Comparison of ENCODE assay signal across 20 cellular contexts in genomic region chr17:81011951-81012350, GRCh38. TPM values are rescaled to one million over a fixed set of nuclear protein-coding genes. Genes with fewer than 3 reads are reported as not detected.
A peak's percentile ranks its signal among the peaks of the same experiment; 100 is the strongest.
DNase-seq lines count a peak whose midpoint lies in the region; ATAC-seq, FAIRE-seq and TF ChIP-seq lines count a peak whose summit lies in the region.
"Had no signal": no experiment of that assay in that cellular context is flagged by ENCODE, and none has a peak within 500 bp of the region (broad histone marks: within the 10 kb centered on the region; RNA-seq: fewer than 3 reads in every experiment).

No MANE protein-coding gene starts in this region.

- H2AFZ ChIP-seq in HepG2 (ENCODE audit: low read length) (no peak overlapping the region), astrocyte (ENCODE audit: low read depth, low read length) (no peak overlapping the region)

- H3K4me3 ChIP-seq in HepG2 (replicated peaks in 1 of 3; ENCODE audit: insufficient read depth in 1 of 3, low read depth in 2 of 3, low read length in 3 of 3) (no peak overlapping the region), right lobe of liver (no peak overlapping the region), astrocyte (ENCODE audit: insufficient read depth, low read depth, low read length) (no peak overlapping the region)
- H3K4me3 ChIP-seq: SJSA1 had no signal

- H3K36me3 ChIP-seq in HepG2 (replicated peaks in 1 of 2; ENCODE audit: control insufficient read depth in 1 of 2, insufficient read depth in 2 of 2, low read length in 2 of 2) (no peaks in the 10 kb centered on the region), right lobe of liver (no peaks in the 10 kb centered on the region), astrocyte (ENCODE audit: insufficient read depth, low read length) (no peaks in the 10 kb centered on the region)
- H3K36me3 ChIP-seq: SJSA1 had no signal

- POLR2A ChIA-PET in HepG2 (lab: Yijun Ruan, JAX): interaction anchor here (1.3 kb wide), 1 partner anchor 12 kb away, joined by 5 read pairs; no protein-coding TSS in a partner anchor

- no peak for TF ChIP-seq EP300 in HepG2 (IDR thresholded peaks at IDR 0.05; ENCODE audit: low read depth in 2 of 2, low read length in 2 of 2)
- TF ChIP-seq EP300 in HepG2 (CRISPR knock-in tag; IDR thresholded peaks at IDR 0.05; ENCODE audit: borderline replicate concordance): no peak

- H3K27me3 Mint-ChIP-seq in astrocyte (ENCODE audit: low read depth, unreplicated experiment) (peaks cover 9% of the 10 kb centered on the region), glutamatergic neuron (ENCODE audit: unreplicated experiment) (peaks cover under 1% of the 10 kb centered on the region), type B pancreatic cell (peaks cover 13% of the 10 kb centered on the region)
- no peaks in the 10 kb centered on the region for H3K27me3 Mint-ChIP-seq in activated T-cell treated with anti-CD3 and anti-CD28 coated beads, Interleukin-2, amount 50 U/mL, for 72 hours (ENCODE audit: low read depth)
- H3K27me3 Mint-ChIP-seq in stimulated activated memory B cell treated with anti-CD40 and anti-IgM and Interleukin-4, amounts not matched to agents 10 μg/mL and 1 μg/mL and 100 μg/mL, for 72 hours: peaks cover 2% of the 10 kb centered on the region

- in situ Hi-C loops in HepG2 (cut with HindIII; ENCODE audit: extremely low pct_ligation_motif_present, low pct_unique_long_range_greater_than_20kb): no loop called here

- FAIRE-seq in HepG2 (lab: Jason Lieb, UNC) (no peak), astrocyte (lab: Jason Lieb, UNC) (no peak)
- FAIRE-seq: H54 had no signal

- H3K27me3 ChIP-seq in HepG2 (ENCODE audit: control insufficient read depth in 1 of 2, insufficient read depth in 2 of 2, low read length in 2 of 2) (peaks cover 2 to 40% of the 10 kb centered on the region in 2 experiments; a peak in 4 of 5 replicates), right lobe of liver (no peaks in the 10 kb centered on the region), astrocyte (ENCODE audit: insufficient read depth, low read length) (peaks cover 5% of the 10 kb centered on the region)

- H4K20me1 ChIP-seq in HepG2 (ENCODE audit: insufficient read depth, low read length) (no peaks in the 10 kb centered on the region), astrocyte (ENCODE audit: insufficient read depth, low read length) (no peaks in the 10 kb centered on the region)

- TF ChIP-seq CTCF in HepG2 (CRISPR knock-in tag; IDR thresholded peaks at IDR 0.05) (no peak), right lobe of liver (IDR thresholded peaks at IDR 0.05) (no peak), astrocyte (IDR thresholded peaks at IDR 0.05; ENCODE audit: insufficient read depth, low read depth, low read length) (no peak), glutamatergic neuron (IDR thresholded peaks at IDR 0.05; ENCODE audit: partially characterized antibody, unreplicated experiment) (no peak), type B pancreatic cell (conservative IDR thresholded peaks at IDR 0.05) (no peak)

- ATAC-seq in HepG2 (no peak), right lobe of liver (no peak)
- no peak for ATAC-seq in activated T-cell treated with anti-CD3 and anti-CD28 coated beads, Interleukin-2, amount 50 U/mL, for 72 hours (replicated peaks in 1 of 2)
- ATAC-seq in stimulated activated memory B cell treated with anti-CD40 and anti-IgM and Interleukin-4, amounts not matched to agents 10 μg/mL and 1 μg/mL and 100 μg/mL, for 72 hours: no peak
- ATAC-seq: Right ventricle myocardium inferior had no signal

- no peak overlapping the region for H3K4me3 Mint-ChIP-seq in astrocyte (ENCODE audit: unreplicated experiment)
- H3K4me3 Mint-ChIP-seq in glutamatergic neuron (ENCODE audit: unreplicated experiment): no peak overlapping the region
- no peak overlapping the region for H3K4me3 Mint-ChIP-seq in type B pancreatic cell
- no peak overlapping the region for H3K4me3 Mint-ChIP-seq in activated T-cell treated with anti-CD3 and anti-CD28 coated beads, Interleukin-2, amount 50 U/mL, for 72 hours
- H3K4me3 Mint-ChIP-seq in stimulated activated memory B cell treated with anti-CD40 and anti-IgM and Interleukin-4, amounts not matched to agents 10 μg/mL and 1 μg/mL and 100 μg/mL, for 72 hours: no peak overlapping the region

- 24% methylated on average over 3 of the region's 3 CpGs for WGBS in HepG2 (ENCODE audit: low lambda C conversion rate)
- 94% methylated on average over 2 of the region's 3 CpGs for WGBS in right lobe of liver (ENCODE audit: insufficient coverage, low coverage, low lambda C conversion rate, missing lambda C conversion rate)

- H3K9ac ChIP-seq in HepG2 (ENCODE audit: insufficient read depth, low read depth, low read length): no peak overlapping the region
- H3K9ac ChIP-seq in astrocyte (ENCODE audit: low read length): no peak overlapping the region

- H3K79me2 ChIP-seq in HepG2 (ENCODE audit: insufficient read depth, low read length): no peaks in the 10 kb centered on the region
- H3K79me2 ChIP-seq in astrocyte (ENCODE audit: insufficient read depth, low read length): no peaks in the 10 kb centered on the region

- TF ChIP-seq POLR2A in HepG2 (IDR thresholded peaks at IDR 0.05; ENCODE audit: insufficient read depth in 1 of 2, low read depth in 2 of 2, low read length in 2 of 2) (no peak), right lobe of liver (IDR thresholded peaks at IDR 0.05) (no peak)

- H3K4me1 Mint-ChIP-seq in astrocyte (ENCODE audit: low read depth, unreplicated experiment) (peaks cover 2% of the 10 kb centered on the region), glutamatergic neuron (ENCODE audit: low read depth, unreplicated experiment) (peaks cover 6% of the 10 kb centered on the region), type B pancreatic cell (ENCODE audit: unreplicated experiment) (peaks cover 6% of the 10 kb centered on the region)
- no peaks in the 10 kb centered on the region for H3K4me1 Mint-ChIP-seq in activated T-cell treated with anti-CD3 and anti-CD28 coated beads, Interleukin-2, amount 50 U/mL, for 72 hours (ENCODE audit: low read depth)
- no peaks in the 10 kb centered on the region for H3K4me1 Mint-ChIP-seq in stimulated activated memory B cell treated with anti-CD40 and anti-IgM and Interleukin-4, amounts not matched to agents 10 μg/mL and 1 μg/mL and 100 μg/mL, for 72 hours

- TF ChIP-seq RAD21 in HepG2 (CRISPR knock-in tag; IDR thresholded peaks at IDR 0.05): no peak

- BruUV-seq in HepG2 (replicated peaks; lab: Mats Ljungman, UMichigan): no TSS peak

- no peak overlapping the region for H3K27ac ChIP-seq in HepG2 (ENCODE audit: extremely low read length, insufficient read depth, low read length)
- H3K27ac ChIP-seq in right lobe of liver: no peak overlapping the region
- H3K27ac ChIP-seq in astrocyte (ENCODE audit: low read depth, low read length): no peak overlapping the region
- H3K27ac ChIP-seq: C4-2B, SJSA1 had no signal

- H3K9me3 Mint-ChIP-seq in astrocyte (ENCODE audit: unreplicated experiment) (peaks cover 21% of the 10 kb centered on the region), glutamatergic neuron (ENCODE audit: unreplicated experiment) (peaks cover 9% of the 10 kb centered on the region), type B pancreatic cell (peaks cover 4% of the 10 kb centered on the region)
- H3K9me3 Mint-ChIP-seq in activated T-cell treated with anti-CD3 and anti-CD28 coated beads, Interleukin-2, amount 50 U/mL, for 72 hours: peaks cover 7 to 10% of the 10 kb centered on the region in 2 donors
- peaks cover 12% of the 10 kb centered on the region for H3K9me3 Mint-ChIP-seq in stimulated activated memory B cell treated with anti-CD40 and anti-IgM and Interleukin-4, amounts not matched to agents 10 μg/mL and 1 μg/mL and 100 μg/mL, for 72 hours

- peaks cover 9% of the 10 kb centered on the region for H3K36me3 Mint-ChIP-seq in astrocyte (ENCODE audit: low read depth, unreplicated experiment)
- peaks cover 11% of the 10 kb centered on the region for H3K36me3 Mint-ChIP-seq in glutamatergic neuron (ENCODE audit: unreplicated experiment)
- H3K36me3 Mint-ChIP-seq in type B pancreatic cell: peaks cover 18% of the 10 kb centered on the region
- H3K36me3 Mint-ChIP-seq in activated T-cell treated with anti-CD3 and anti-CD28 coated beads, Interleukin-2, amount 50 U/mL, for 72 hours (ENCODE audit: insufficient read depth in 2 of 2): peaks cover 10 to 16% of the 10 kb centered on the region in 2 donors
- H3K36me3 Mint-ChIP-seq in stimulated activated memory B cell treated with anti-CD40 and anti-IgM and Interleukin-4, amounts not matched to agents 10 μg/mL and 1 μg/mL and 100 μg/mL, for 72 hours: peaks cover 6% of the 10 kb centered on the region

- H3K4me2 ChIP-seq in HepG2 (ENCODE audit: low read depth, low read length): no peak overlapping the region
- H3K4me2 ChIP-seq in astrocyte (ENCODE audit: low read length): no peak overlapping the region

- DNase-seq in HepG2 (ENCODE audit: low spot score) (peak; percentile 46), right lobe of liver (no peak), astrocyte (ENCODE audit: low read depth) (peak; percentile 23), glutamatergic neuron (no peak), type B pancreatic cell (ENCODE audit: extremely low spot score, unreplicated experiment) (no peak)
- no peak for DNase-seq in stimulated activated CD4-positive, alpha-beta T cell treated with anti-CD3 and anti-CD28 coated beads, Interleukin-1b, Interleukin-23, amount 100 ng/mL, for 48 hours
- DNase-seq in activated T-cell treated with anti-CD3 and anti-CD28 coated beads, Interleukin-2, amount 50 U/mL, for 72 hours: no peak
- DNase-seq: DMS79, KG1, NCI-H1092 treated with DMSO at 0.1 percent for 48 hours, NCI-H1436 treated with DMSO at 0.1 percent for 48 hours, NCI-H1930, NCI-H2227 treated with DMSO at 0.1 percent for 48 hours, NCI-H524, NCI-H774 had no signal

- H3K9me3 ChIP-seq in HepG2 (ENCODE audit: low read length): peaks cover 9% of the 10 kb centered on the region
- no peaks in the 10 kb centered on the region for H3K9me3 ChIP-seq in right lobe of liver
- no peaks in the 10 kb centered on the region for H3K9me3 ChIP-seq in astrocyte (ENCODE audit: insufficient read depth, low read depth, low read length)

- H3K4me1 ChIP-seq in HepG2 (ENCODE audit: insufficient read depth, low read length) (peaks cover 28% of the 10 kb centered on the region), right lobe of liver (peaks cover 0 to 5% (median 0%) of the 10 kb centered on the region in 4 donors), astrocyte (ENCODE audit: insufficient read depth, low read length) (peaks cover 5% of the 10 kb centered on the region)

- CTCF ChIA-PET in HepG2 (lab: Yijun Ruan, JAX; ENCODE audit: low intra/inter-chr PET ratio, low total read pairs): no interaction called here

- H3K27ac Mint-ChIP-seq in astrocyte (ENCODE audit: unreplicated experiment): no peak overlapping the region
- H3K27ac Mint-ChIP-seq in glutamatergic neuron (ENCODE audit: unreplicated experiment): peak overlapping the region; percentile 8
- H3K27ac Mint-ChIP-seq in type B pancreatic cell: peak overlapping the region; percentile 14
- H3K27ac Mint-ChIP-seq in activated T-cell treated with anti-CD3 and anti-CD28 coated beads, Interleukin-2, amount 50 U/mL, for 72 hours: no peak overlapping the region
- H3K27ac Mint-ChIP-seq in stimulated activated memory B cell treated with anti-CD40 and anti-IgM and Interleukin-4, amounts not matched to agents 10 μg/mL and 1 μg/mL and 100 μg/mL, for 72 hours: no peak overlapping the region

- intact Hi-C loops in HepG2 (cut with micrococcal nuclease; ENCODE audit: unreplicated experiment) (no loop called here), right lobe of liver (cut with DNase I) (no loop called here)

RNA-seq across cellular contexts. Expression of gene CHMP6, which starts 20.3 kb away (rescaled TPM):
- total RNA-seq in HepG2 (2016; rRNA removed; fragmentation: Illumina TruSeq; extraction: Trizol) (24.2 and 24.6 TPM in 2 replicates), right lobe of liver (10 to 100 TPM; 13.4 to 27.8 (median 15.6) TPM), astrocyte (16.8 and 19.0 TPM in 2 replicates), glutamatergic neuron (ENCODE audit: unreplicated experiment) (24.3 TPM), type B pancreatic cell (ENCODE audit: low replicate concordance) (29.1 and 33.4 TPM in 2 replicates)
- total RNA-seq in HepG2 (2016; cell fraction: cytosol; rRNA removed; fragmentation: Illumina TruSeq; extraction: Trizol; ENCODE audit: low read depth): 5.9 and 6.6 TPM in 2 replicates
- 24.5 and 25.5 TPM in 2 replicates for total RNA-seq in HepG2 (2016; cell fraction: insoluble cytoplasmic fraction; rRNA removed; fragmentation: Illumina TruSeq; extraction: Trizol)
- 14.7 and 15.5 TPM in 2 replicates for total RNA-seq in HepG2 (2016; cell fraction: membrane; rRNA removed; fragmentation: Illumina TruSeq; extraction: Trizol)
- total RNA-seq in HepG2 (2016; cell fraction: nucleus; rRNA removed; fragmentation: Illumina TruSeq; extraction: Trizol): 12.8 and 13.9 TPM in 2 replicates
- polyA plus RNA-seq in HepG2 (2011; rRNA removed): 11.1 and 17.7 TPM in 2 replicates
- polyA plus RNA-seq in HepG2 (2011; cell fraction: cytosol; rRNA removed): 14.2 and 21.6 TPM in 2 replicates
- polyA plus RNA-seq in HepG2 (2011; cell fraction: nucleus; rRNA removed): 31.7 and 32.3 TPM in 2 replicates
- 10.1 and 14.6 TPM in 2 replicates for polyA plus RNA-seq in HepG2 (2012)
- 8.4 and 9.7 TPM in 2 replicates for polyA plus RNA-seq in HepG2 (2016; cell fraction: cytosol; fragmentation: Illumina TruSeq; extraction: Trizol; ENCODE audit: low read depth)
- polyA plus RNA-seq in HepG2 (2016; cell fraction: insoluble cytoplasmic fraction; fragmentation: Illumina TruSeq; extraction: Trizol; ENCODE audit: low read depth): 42.4 and 45.1 TPM in 2 replicates
- polyA plus RNA-seq in HepG2 (2016; cell fraction: membrane; fragmentation: Illumina TruSeq; extraction: Trizol; ENCODE audit: low read depth): 14.8 and 17.6 TPM in 2 replicates
- polyA plus RNA-seq in HepG2 (2016; cell fraction: nucleus; fragmentation: Illumina TruSeq; extraction: Trizol; ENCODE audit: insufficient read depth, low read depth): 34.7 and 37.8 TPM in 2 replicates
- polyA minus RNA-seq in HepG2 (2011; rRNA and poly(A)+ RNA removed; ENCODE audit: low replicate concordance): 6.7 and 18.8 TPM in 2 replicates
- 8.2 and 11.1 TPM in 2 replicates for polyA minus RNA-seq in HepG2 (2011; cell fraction: cytosol; rRNA and poly(A)+ RNA removed)
- polyA minus RNA-seq in HepG2 (2011; cell fraction: nucleus; rRNA and poly(A)+ RNA removed): 20.0 and 22.4 TPM in 2 replicates
- 10 to 100 TPM; 11.2 to 12.2 TPM for total RNA-seq in activated T-cell treated with anti-CD3 and anti-CD28 coated beads, Interleukin-2, amount 50 U/mL, for 72 hours

RNA-seq across cellular contexts. Expression of gene BAIAP2, which starts 23.0 kb away (rescaled TPM):
- total RNA-seq in HepG2 (2016; rRNA removed; fragmentation: Illumina TruSeq; extraction: Trizol) (16.3 and 22.5 TPM in 2 replicates), right lobe of liver (100 to 1,000 TPM in 1 of 6 experiments, 10 to 100 TPM in 5; 46.6 to 139 (median 63.3) TPM), astrocyte (43.3 and 51.4 TPM in 2 replicates), glutamatergic neuron (ENCODE audit: unreplicated experiment) (252 TPM), type B pancreatic cell (ENCODE audit: low replicate concordance) (62.7 and 120 TPM in 2 replicates)
- 8.5 and 9.9 TPM in 2 replicates for total RNA-seq in HepG2 (2016; cell fraction: cytosol; rRNA removed; fragmentation: Illumina TruSeq; extraction: Trizol; ENCODE audit: low read depth)
- 15.1 and 19.9 TPM in 2 replicates for total RNA-seq in HepG2 (2016; cell fraction: insoluble cytoplasmic fraction; rRNA removed; fragmentation: Illumina TruSeq; extraction: Trizol)
- 11.6 and 11.8 TPM in 2 replicates for total RNA-seq in HepG2 (2016; cell fraction: membrane; rRNA removed; fragmentation: Illumina TruSeq; extraction: Trizol)
- total RNA-seq in HepG2 (2016; cell fraction: nucleus; rRNA removed; fragmentation: Illumina TruSeq; extraction: Trizol): 15.9 and 21.1 TPM in 2 replicates
- polyA plus RNA-seq in HepG2 (2011; rRNA removed): 24.0 and 29.8 TPM in 2 replicates
- 14.8 and 22.5 TPM in 2 replicates for polyA plus RNA-seq in HepG2 (2011; cell fraction: cytosol; rRNA removed)
- polyA plus RNA-seq in HepG2 (2011; cell fraction: nucleus; rRNA removed): 101 and 122 TPM in 2 replicates
- polyA plus RNA-seq in HepG2 (2012): 34.4 and 34.9 TPM in 2 replicates
- 3.9 and 4.4 TPM in 2 replicates for polyA plus RNA-seq in HepG2 (2016; cell fraction: cytosol; fragmentation: Illumina TruSeq; extraction: Trizol; ENCODE audit: low read depth)
- 14.7 and 22.4 TPM in 2 replicates for polyA plus RNA-seq in HepG2 (2016; cell fraction: insoluble cytoplasmic fraction; fragmentation: Illumina TruSeq; extraction: Trizol; ENCODE audit: low read depth)
- polyA plus RNA-seq in HepG2 (2016; cell fraction: membrane; fragmentation: Illumina TruSeq; extraction: Trizol; ENCODE audit: low read depth): 6.8 and 8.2 TPM in 2 replicates
- polyA plus RNA-seq in HepG2 (2016; cell fraction: nucleus; fragmentation: Illumina TruSeq; extraction: Trizol; ENCODE audit: insufficient read depth, low read depth): 38.9 and 40.0 TPM in 2 replicates
- 6.9 and 34.6 TPM in 2 replicates for polyA minus RNA-seq in HepG2 (2011; rRNA and poly(A)+ RNA removed; ENCODE audit: low replicate concordance)
- 19.5 and 20.5 TPM in 2 replicates for polyA minus RNA-seq in HepG2 (2011; cell fraction: cytosol; rRNA and poly(A)+ RNA removed)
- polyA minus RNA-seq in HepG2 (2011; cell fraction: nucleus; rRNA and poly(A)+ RNA removed): 51.2 and 56.7 TPM in 2 replicates
- total RNA-seq in activated T-cell treated with anti-CD3 and anti-CD28 coated beads, Interleukin-2, amount 50 U/mL, for 72 hours: 1 to 10 TPM; 8.7 TPM

Comparison
In these comparisons a context has a peak if more than half of its experiments do, and no peak if none do; other contexts are left out.
1. DNase-seq: peak in HepG2 (single experiment) and astrocyte (single experiment); none in right lobe of liver (0 of 3), glutamatergic neuron (single experiment), type B pancreatic cell (single experiment), stimulated activated CD4-positive, alpha-beta T cell treated with anti-CD3 and anti-CD28 coated beads, Interleukin-1b, Interleukin-23, amount 100 ng/mL, for 48 hours (single experiment) and activated T-cell treated with anti-CD3 and anti-CD28 coated beads, Interleukin-2, amount 50 U/mL, for 72 hours (0 of 2).
2. H3K27ac Mint-ChIP-seq: peak in glutamatergic neuron (single experiment) and type B pancreatic cell (single experiment); none in astrocyte (single experiment), activated T-cell treated with anti-CD3 and anti-CD28 coated beads, Interleukin-2, amount 50 U/mL, for 72 hours (single experiment) and stimulated activated memory B cell treated with anti-CD40 and anti-IgM and Interleukin-4, amounts not matched to agents 10 μg/mL and 1 μg/mL and 100 μg/mL, for 72 hours (single experiment).